ENCODE assay signal across 19 cellular contexts in the genomic region with DNA sequence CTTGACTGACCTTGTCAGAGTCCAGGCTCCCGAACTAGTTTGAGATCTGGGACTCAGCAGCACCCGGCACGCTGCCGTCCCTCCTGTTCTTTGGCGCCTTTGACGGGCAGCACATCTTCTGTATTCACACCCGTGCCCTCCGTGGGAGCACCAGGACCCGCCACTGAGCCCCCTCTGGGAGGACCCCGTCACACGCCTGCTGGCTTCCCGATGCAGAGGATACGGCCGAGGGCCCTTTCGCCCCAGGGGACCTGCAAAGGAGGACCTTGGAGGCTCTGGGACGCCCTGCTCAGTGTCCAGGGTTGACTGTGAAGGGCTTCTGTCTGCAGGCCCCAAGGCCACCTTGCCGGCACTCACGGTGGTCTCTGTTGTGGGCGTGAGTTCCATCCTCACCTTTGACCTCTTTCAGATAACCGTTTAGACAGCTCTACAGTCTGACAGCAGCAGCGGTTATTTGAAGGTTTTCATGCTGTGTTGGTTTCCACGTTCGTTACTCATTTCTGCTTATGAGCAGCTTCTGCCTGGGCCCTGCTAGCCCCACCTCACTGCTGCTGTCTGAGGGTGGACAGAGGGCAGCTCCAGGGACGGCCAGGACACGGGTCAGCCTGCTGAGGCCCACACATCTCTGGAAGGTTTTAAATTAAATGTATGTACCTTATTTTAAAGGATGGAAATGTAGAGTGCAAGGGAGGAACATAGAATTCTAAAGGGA. TPM values are rescaled to one million over a fixed set of nuclear protein-coding genes. Genes with fewer than 3 reads are reported as not detected.
A peak's percentile ranks its signal among the peaks of the same experiment; 100 is the strongest.
DNase-seq lines count a peak whose midpoint lies in the region; ATAC-seq, FAIRE-seq and TF ChIP-seq lines count a peak whose summit lies in the region.
"Had no signal": no experiment of that assay in that cellular context is flagged by ENCODE, and none has a peak within 500 bp of the region (broad histone marks: within the 10 kb centered on the region; RNA-seq: fewer than 3 reads in every experiment).

No MANE protein-coding gene starts in this region.

- H2BK120ac ChIP-seq in IMR-90 (ENCODE audit: low read depth, low read length) = peak overlapping the region; percentile 78

- peaks cover 8% of the 10 kb centered on the region for H3K36me3 Mint-ChIP-seq in activated CD4-positive, alpha-beta memory T cell treated with anti-CD3 and anti-CD28 coated beads, Interleukin-2, amount 10 ng/mL, durations not matched to agents 7 days and 5 days (ENCODE audit: low read depth)
- peaks cover 2% of the 10 kb centered on the region for H3K36me3 Mint-ChIP-seq in activated CD4-positive, alpha-beta memory T cell treated with anti-CD3 and anti-CD28 coated beads for 36 hours
- H3K36me3 Mint-ChIP-seq: CD8-positive, alpha-beta T cell; natural killer cell treated with Interleukin-12 subunit alpha and Interleukin-12 subunit beta and Interleukin-15 and Interleukin-18, amount 100 ng/mL, for 72 hours had no signal

- no peak overlapping the region for H3K27ac Mint-ChIP-seq in activated CD4-positive, alpha-beta memory T cell treated with anti-CD3 and anti-CD28 coated beads, Interleukin-2, amount 10 ng/mL, durations not matched to agents 7 days and 5 days
- no peak overlapping the region for H3K27ac Mint-ChIP-seq in activated CD4-positive, alpha-beta memory T cell treated with anti-CD3 and anti-CD28 coated beads for 36 hours
- H3K27ac Mint-ChIP-seq: CD8-positive, alpha-beta T cell; IgD-negative memory B cell; natural killer cell treated with Interleukin-12 subunit alpha and Interleukin-12 subunit beta and Interleukin-15 and Interleukin-18, amount 100 ng/mL, for 72 hours had no signal

- H3K4me2 ChIP-seq in IMR-90 (ENCODE audit: low read depth, low read length) (no peak overlapping the region), hepatocyte (no peak overlapping the region), smooth muscle cell (no peak overlapping the region)

- no peak overlapping the region for H3K23ac ChIP-seq in IMR-90 (ENCODE audit: low read depth, low read length)

- H2AK9ac ChIP-seq in IMR-90 (replicated peaks; ENCODE audit: low read depth, low read length, poor library complexity) = peak overlapping the region; percentile 58

- no peak for TF ChIP-seq CTCF in IMR-90 (conservative IDR thresholded peaks at IDR 0.05; ENCODE audit: low read depth, low read length)
- no peak for TF ChIP-seq CTCF in hepatocyte (IDR thresholded peaks at IDR 0.05; ENCODE audit: poor library complexity)
- TF ChIP-seq CTCF in smooth muscle cell (IDR thresholded peaks at IDR 0.05; ENCODE audit: borderline replicate concordance, insufficient read depth, poor library complexity, severe bottlenecking) = no peak
- TF ChIP-seq CTCF in GM20000 (IDR thresholded peaks at IDR 0.05; ENCODE audit: extremely low read depth, missing control alignments) = no peak

- H3K9me3 ChIP-seq in IMR-90 (ENCODE audit: control insufficient read depth, insufficient read depth, low read length) (no peaks in the 10 kb centered on the region), hepatocyte (ENCODE audit: low read depth) (no peaks in the 10 kb centered on the region), smooth muscle cell (replicated peaks; ENCODE audit: low read depth) (no peaks in the 10 kb centered on the region)
- H3K9me3 ChIP-seq: adrenal gland, heart right ventricle, left ventricle myocardium inferior, transverse colon had no signal

- no peaks in the 10 kb centered on the region for H3K9me3 Mint-ChIP-seq in activated CD4-positive, alpha-beta memory T cell treated with anti-CD3 and anti-CD28 coated beads, Interleukin-2, amount 10 ng/mL, durations not matched to agents 7 days and 5 days
- H3K9me3 Mint-ChIP-seq in activated CD4-positive, alpha-beta memory T cell treated with anti-CD3 and anti-CD28 coated beads for 36 hours = no peaks in the 10 kb centered on the region
- H3K9me3 Mint-ChIP-seq: CD8-positive, alpha-beta T cell; natural killer cell treated with Interleukin-12 subunit alpha and Interleukin-12 subunit beta and Interleukin-15 and Interleukin-18, amount 100 ng/mL, for 72 hours had no signal

- no TSS peak for BruUV-seq in IMR-90 (replicated peaks; lab: Mats Ljungman, UMichigan)

- H4K5ac ChIP-seq in IMR-90 (ENCODE audit: low read depth, low read length) = no peak overlapping the region

- WGBS in IMR-90 (ENCODE audit: extremely low coverage in 2 of 2, insufficient read length in 1 of 2), 2 experiments = 87% methylated on average over 8 of the region's 25 CpGs; no CpG with 5 or more reads in 1 of the 2 experiments
- 84% methylated on average over 25 of the region's 25 CpGs for WGBS in hepatocyte (ENCODE audit: low lambda C conversion rate, missing lambda C conversion rate)
- 90% methylated on average over 19 of the region's 25 CpGs for WGBS in smooth muscle cell (ENCODE audit: low lambda C conversion rate)

- H4K91ac ChIP-seq in IMR-90 (ENCODE audit: insufficient read depth, low read depth, low read length) = peak overlapping the region; percentile 40; the same call in 1 of the 2 replicates

- no peaks in the 10 kb centered on the region for H3F3A ChIP-seq in smooth muscle cell (ENCODE audit: low read depth)

- H3K36me3 ChIP-seq in IMR-90 (ENCODE audit: control insufficient read depth, insufficient read depth, low read length) (peaks cover 63% of the 10 kb centered on the region), hepatocyte (replicated peaks; ENCODE audit: insufficient read depth, low read depth) (no peaks in the 10 kb centered on the region), smooth muscle cell (ENCODE audit: low read depth) (no peaks in the 10 kb centered on the region)
- H3K36me3 ChIP-seq: adrenal gland, heart right ventricle, left ventricle myocardium inferior, transverse colon had no signal

- intact Hi-C loops in activated CD4-positive, alpha-beta memory T cell treated with anti-CD3 and anti-CD28 coated beads for 36 hours (cut with micrococcal nuclease) = no loop called here
- intact Hi-C loops in IMR-90 (cut with micrococcal nuclease) = loop anchor here (2.0 kb wide), 1 partner anchor 108 kb away; no protein-coding TSS in a partner anchor

- no peak for TF ChIP-seq RAD21 in IMR-90 (IDR thresholded peaks at IDR 0.05; ENCODE audit: low read length)

- ATAC-seq in IMR-90 (ENCODE audit: low read depth) = no peak

- no peak for TF ChIP-seq POLR2A in IMR-90 (IDR thresholded peaks at IDR 0.05; ENCODE audit: low read depth, low read length)

- no peak overlapping the region for H3K14ac ChIP-seq in IMR-90 (replicated peaks; ENCODE audit: low read depth, low read length)

- H3K4me3 Mint-ChIP-seq in activated CD4-positive, alpha-beta memory T cell treated with anti-CD3 and anti-CD28 coated beads, Interleukin-2, amount 10 ng/mL, durations not matched to agents 7 days and 5 days = no peak overlapping the region
- H3K4me3 Mint-ChIP-seq in activated CD4-positive, alpha-beta memory T cell treated with anti-CD3 and anti-CD28 coated beads for 36 hours = no peak overlapping the region
- H3K4me3 Mint-ChIP-seq: CD8-positive, alpha-beta T cell; natural killer cell treated with Interleukin-12 subunit alpha and Interleukin-12 subunit beta and Interleukin-15 and Interleukin-18, amount 100 ng/mL, for 72 hours had no signal

- no peak overlapping the region for H3K27ac ChIP-seq in IMR-90 (ENCODE audit: insufficient read depth, low read length)
- H3K27ac ChIP-seq in hepatocyte = peak overlapping the region; percentile 33
- peak overlapping the region; percentile 16 for H3K27ac ChIP-seq in smooth muscle cell (ENCODE audit: low read depth)
- H3K27ac ChIP-seq: adrenal gland, heart right ventricle, left ventricle myocardium inferior, transverse colon had no signal

- H3K18ac ChIP-seq in IMR-90 (ENCODE audit: low read depth, low read length) = no peak overlapping the region

- H3K9me2 ChIP-seq in hepatocyte (replicated peaks; ENCODE audit: insufficient read depth) = no peaks in the 10 kb centered on the region

- H2AFZ ChIP-seq in IMR-90 (replicated peaks; ENCODE audit: low read length, poor library complexity) = peak overlapping the region; percentile 0
- no peak overlapping the region for H2AFZ ChIP-seq in hepatocyte
- H2AFZ ChIP-seq in smooth muscle cell (ENCODE audit: low read depth) = no peak overlapping the region

- in situ Hi-C loops in IMR-90 (cut with MboI; ENCODE audit: low sequenced_read_pairs) = no loop called here

- H4K20me1 ChIP-seq in IMR-90 (ENCODE audit: insufficient read depth, low read length) (no peaks in the 10 kb centered on the region), hepatocyte (ENCODE audit: insufficient read depth, poor library complexity, severe bottlenecking) (no peaks in the 10 kb centered on the region), smooth muscle cell (ENCODE audit: low read depth) (no peaks in the 10 kb centered on the region)

- no peaks in the 10 kb centered on the region for H3K27me3 Mint-ChIP-seq in activated CD4-positive, alpha-beta memory T cell treated with anti-CD3 and anti-CD28 coated beads, Interleukin-2, amount 10 ng/mL, durations not matched to agents 7 days and 5 days
- H3K27me3 Mint-ChIP-seq in activated CD4-positive, alpha-beta memory T cell treated with anti-CD3 and anti-CD28 coated beads for 36 hours = peaks cover 16% of the 10 kb centered on the region

- peak overlapping the region; percentile 38 for H2BK20ac ChIP-seq in IMR-90 (ENCODE audit: low read depth, low read length)

- H3K27me3 ChIP-seq in IMR-90 (ENCODE audit: control insufficient read depth, insufficient read depth, low read length) (no peaks in the 10 kb centered on the region), hepatocyte (no peaks in the 10 kb centered on the region), smooth muscle cell (ENCODE audit: low read depth) (no peaks in the 10 kb centered on the region)
- H3K27me3 ChIP-seq: adrenal gland, transverse colon had no signal

- peaks cover 4 to 34% of the 10 kb centered on the region in 2 experiments for H3K79me1 ChIP-seq in IMR-90 (ENCODE audit: low read depth in 1 of 2, low read length in 2 of 2)

- H3K9ac ChIP-seq in IMR-90 (ENCODE audit: low read depth, low read length) (no peak overlapping the region), smooth muscle cell (ENCODE audit: low read depth) (no peak overlapping the region)

- peak overlapping the region; percentile 60 for H3K4ac ChIP-seq in IMR-90 (ENCODE audit: low read depth, low read length)

- H3K4me3 ChIP-seq in IMR-90 (ENCODE audit: insufficient read depth, low read depth, low read length) = no peak overlapping the region
- H3K4me3 ChIP-seq in hepatocyte = no peak overlapping the region
- no peak overlapping the region for H3K4me3 ChIP-seq in smooth muscle cell
- H3K4me3 ChIP-seq: adrenal gland, heart right ventricle, left ventricle myocardium inferior, transverse colon had no signal

- DNase-seq in activated CD4-positive, alpha-beta memory T cell treated with anti-CD3 and anti-CD28 coated beads, Interleukin-2, amount 10 ng/mL, durations not matched to agents 7 days and 5 days = peak; percentile 15
- no peak for DNase-seq in activated CD4-positive, alpha-beta memory T cell treated with anti-CD3 and anti-CD28 coated beads for 36 hours
- DNase-seq in IMR-90 (no peak), hepatocyte (ENCODE audit: low spot score) (no peak), smooth muscle cell (lab: John Stamatoyannopoulos, UW; ENCODE audit: unreplicated experiment) (no peak), GM20000 (ENCODE audit: low spot score) (no peak), urothelium cell line (ENCODE audit: low spot score) (no peak), pons (ENCODE audit: low spot score) (no peak)
- DNase-seq: left ventricle myocardium inferior, NCI-H1105, NCI-H226 had no signal

- peak overlapping the region; percentile 54; the same call in 1 of the 2 replicates for H2AK5ac ChIP-seq in IMR-90 (ENCODE audit: low read depth, low read length)

- H3K4me1 ChIP-seq in IMR-90 (ENCODE audit: control insufficient read depth, insufficient read depth, low read length) (peaks cover 10% of the 10 kb centered on the region), hepatocyte (ENCODE audit: insufficient read depth) (peaks cover 14% of the 10 kb centered on the region), smooth muscle cell (ENCODE audit: low read depth) (no peaks in the 10 kb centered on the region)
- H3K4me1 ChIP-seq: adrenal gland, heart right ventricle had no signal

- no peak for FAIRE-seq in urothelium cell line (lab: Jason Lieb, UNC)
- FAIRE-seq: A204.1, colon had no signal

- dilution Hi-C loops in IMR-90 (cut with HindIII; ENCODE audit: low sequenced_read_pairs, unreplicated experiment) = no loop called here

- H3K4me1 Mint-ChIP-seq in activated CD4-positive, alpha-beta memory T cell treated with anti-CD3 and anti-CD28 coated beads, Interleukin-2, amount 10 ng/mL, durations not matched to agents 7 days and 5 days = peaks cover 7% of the 10 kb centered on the region
- no peaks in the 10 kb centered on the region for H3K4me1 Mint-ChIP-seq in activated CD4-positive, alpha-beta memory T cell treated with anti-CD3 and anti-CD28 coated beads for 36 hours (ENCODE audit: low read depth)
- H3K4me1 Mint-ChIP-seq: IgD-negative memory B cell had no signal

- POLR2A ChIA-PET in activated CD4-positive, alpha-beta memory T cell treated with anti-CD3 and anti-CD28 coated beads, Interleukin-2, amount 10 ng/mL, durations not matched to agents 7 days and 5 days (lab: Charles Lee) = interaction anchor here (1.2 kb wide), 1 partner anchor 11 kb away, joined by 3 read pairs; no protein-coding TSS in a partner anchor
- POLR2A ChIA-PET in activated CD4-positive, alpha-beta memory T cell treated with anti-CD3 and anti-CD28 coated beads for 36 hours (lab: Charles Lee) = no interaction called here
- POLR2A ChIA-PET in IMR-90 (lab: Charles Lee; ENCODE audit: unreplicated experiment) = no interaction called here

- CTCF ChIA-PET in activated CD4-positive, alpha-beta memory T cell treated with anti-CD3 and anti-CD28 coated beads, Interleukin-2, amount 10 ng/mL, durations not matched to agents 7 days and 5 days (lab: Charles Lee) = interaction anchor here (0.9 to 3.1 kb wide), 7 partner anchors 17 to 242 kb away, joined by 3 to 34 read pairs (median 5); no protein-coding TSS in a partner anchor
- CTCF ChIA-PET in activated CD4-positive, alpha-beta memory T cell treated with anti-CD3 and anti-CD28 coated beads for 36 hours (lab: Charles Lee) = interaction anchor here (1.0 to 3.3 kb wide), 6 partner anchors 9 to 243 kb away, joined by 3 to 19 read pairs (median 4); no protein-coding TSS in a partner anchor
- CTCF ChIA-PET in IMR-90 (lab: Yijun Ruan, JAX) = interaction anchor here (1.0 kb wide), 1 partner anchor 93 kb away, joined by 3 read pairs; no protein-coding TSS in a partner anchor

- H3K79me2 ChIP-seq in hepatocyte = no peaks in the 10 kb centered on the region
- H3K79me2 ChIP-seq in smooth muscle cell (ENCODE audit: low read depth) = no peaks in the 10 kb centered on the region

- peaks cover 9% of the 10 kb centered on the region; the same call in 1 of the 2 replicates for H3K9me1 ChIP-seq in IMR-90 (ENCODE audit: insufficient read depth, low read length)

- H4K8ac ChIP-seq in IMR-90 (ENCODE audit: low read depth in 2 of 2, low read length in 2 of 2) = peak overlapping the region in 1 of 2 experiments; percentile 40; a peak in 1 of 4 replicates

- H2BK15ac ChIP-seq in IMR-90 (ENCODE audit: low read depth, low read length) = no peak overlapping the region

- H3K56ac ChIP-seq in IMR-90 (ENCODE audit: extremely low read depth, insufficient read depth, low read length) = no peak overlapping the region

- H2BK5ac ChIP-seq in IMR-90 (ENCODE audit: low read depth, low read length, poor library complexity, severe bottlenecking) = no peak overlapping the region

RNA-seq across cellular contexts. Expression of gene EXOC3, which starts 12.6 kb away (rescaled TPM):
- total RNA-seq in activated CD4-positive, alpha-beta memory T cell treated with anti-CD3 and anti-CD28 coated beads, Interleukin-2, amount 10 ng/mL, durations not matched to agents 7 days and 5 days = 10 to 100 TPM; 67.7 to 68.8 TPM
- 10 to 100 TPM; 49.9 to 54.5 TPM for total RNA-seq in activated CD4-positive, alpha-beta memory T cell treated with anti-CD3 and anti-CD28 coated beads for 36 hours
- total RNA-seq in IMR-90 (2012; rRNA removed) = 47.5 and 50.8 TPM in 2 replicates
- polyA plus RNA-seq in IMR-90 (2012; rRNA removed) = 34.0 and 35.1 TPM in 2 replicates
- polyA plus RNA-seq in IMR-90 (2012; cell fraction: cytosol; rRNA removed) = 15.1 and 18.7 TPM in 2 replicates
- 108 and 144 TPM in 2 replicates for polyA plus RNA-seq in IMR-90 (2012; cell fraction: nucleus; rRNA removed; ENCODE audit: low replicate concordance)
- total RNA-seq in hepatocyte = 30.9 and 38.3 TPM in 2 replicates
- 36.1 and 45.3 TPM in 2 replicates for polyA plus RNA-seq in hepatocyte
- total RNA-seq in smooth muscle cell = 22.6 and 30.5 TPM in 2 replicates
- polyA plus RNA-seq in smooth muscle cell = 22.9 and 23.6 TPM in 2 replicates
